In genomic region chr3:34364345-34364744, GRCh38 we compare ENCODE assay signal across 1 cellular context.
TF ChIP-seq lines count a peak whose summit lies in the region.

No MANE protein-coding gene starts in this region.

TF ChIP-seq in H1, 55 proteins besides CTCF, POLR2A, EP300 and RAD21:
- TF ChIP-seq KDM4A (IDR thresholded peaks at IDR 0.05; ENCODE audit: low read depth, low read length, severe bottlenecking) (no peak), CHD2 (IDR thresholded peaks at IDR 0.05; ENCODE audit: low read length) (no peak), SP1 (IDR thresholded peaks at IDR 0.05; ENCODE audit: low read depth, low read length) (no peak), KDM5A (IDR thresholded peaks at IDR 0.05; ENCODE audit: low read length) (no peak), GTF2F1 (IDR thresholded peaks at IDR 0.05; ENCODE audit: borderline replicate concordance, low read depth, low read length) (no peak), E2F6 (IDR thresholded peaks at IDR 0.05) (no peak), RBBP5 (IDR thresholded peaks at IDR 0.05; ENCODE audit: borderline replicate concordance, low read depth, low read length) (no peak), BCL11A (IDR thresholded peaks at IDR 0.05; ENCODE audit: low read depth in 2 of 2, low read length in 2 of 2) (no peak), MAX (IDR thresholded peaks at IDR 0.05) (no peak), ATF3 (IDR thresholded peaks at IDR 0.05; ENCODE audit: insufficient read depth, low read depth, low read length) (no peak)
